ENCODE assay signal across 10 cellular contexts in the genomic region with DNA sequence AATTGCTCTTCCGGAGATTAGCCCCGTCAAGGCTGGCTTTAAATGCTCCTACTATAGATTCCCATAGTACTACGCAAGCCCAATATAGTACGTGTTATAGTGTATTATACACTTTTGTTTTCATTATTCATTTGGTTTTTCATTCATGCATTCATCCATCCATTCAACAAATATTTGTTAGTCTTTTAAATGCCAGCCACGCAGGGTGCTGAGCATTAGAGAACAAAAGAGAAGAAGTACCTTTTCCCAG. TPM values are rescaled to one million over a fixed set of nuclear protein-coding genes. Genes with fewer than 3 reads are reported as not detected.
A peak's percentile ranks its signal among the peaks of the same experiment; 100 is the strongest.
DNase-seq lines count a peak whose midpoint lies in the region; ATAC-seq and TF ChIP-seq lines count a peak whose summit lies in the region.
"Had no signal": no experiment of that assay in that cellular context is flagged by ENCODE, and none has a peak within 500 bp of the region (broad histone marks: within the 10 kb centered on the region; RNA-seq: fewer than 3 reads in every experiment).

No MANE protein-coding gene starts in this region.

- H3K27me3 ChIP-seq in BLaER1: no peaks in the 10 kb centered on the region
- H3K27me3 ChIP-seq in MM.1S (replicated peaks; ENCODE audit: insufficient read depth, low read length): no peaks in the 10 kb centered on the region
- H3K27me3 ChIP-seq in osteoblast (ENCODE audit: insufficient read depth, low read length): no peaks in the 10 kb centered on the region

- peaks cover 24% of the 10 kb centered on the region for H3K36me3 ChIP-seq in BLaER1
- H3K36me3 ChIP-seq in MM.1S (replicated peaks; ENCODE audit: insufficient read depth, low read length): 0 out of 2 replicates have a peak, but pooled peaks cover 3% of the 10 kb centered on the region
- peaks cover 6% of the 10 kb centered on the region for H3K36me3 ChIP-seq in osteoblast (ENCODE audit: insufficient read depth, low read length)

- H4K20me1 ChIP-seq in BLaER1: 0 out of 2 replicates have a peak, but pooled peaks cover 5% of the 10 kb centered on the region
- H4K20me1 ChIP-seq in MM.1S (ENCODE audit: insufficient read depth, low read length): no peaks in the 10 kb centered on the region
- H4K20me1 ChIP-seq in osteoblast (ENCODE audit: insufficient read depth, low read length): peaks cover 24% of the 10 kb centered on the region

- H3K27me3 Mint-ChIP-seq in endothelial cell (ENCODE audit: unreplicated experiment): peaks cover 2% of the 10 kb centered on the region
- H3K27me3 Mint-ChIP-seq: activated naive CD8-positive, alpha-beta T cell had no signal

- H3K4me2 ChIP-seq in BLaER1 (peak overlapping the region; percentile 84), MM.1S (ENCODE audit: low read depth, low read length) (peak overlapping the region; percentile 92), osteoblast (ENCODE audit: insufficient read depth, low read length) (peak overlapping the region; percentile 82)

- peaks cover 10% of the 10 kb centered on the region for H3F3A ChIP-seq in MM.1S (ENCODE audit: insufficient read depth, low read length)

- H3K36me3 Mint-ChIP-seq in endothelial cell (ENCODE audit: low read depth, unreplicated experiment): no peaks in the 10 kb centered on the region

- DNase-seq in MM.1S (no peak), endothelial cell (ENCODE audit: low spot score) (no peak), osteoblast (ENCODE audit: insufficient read length, low spot score, missing footprints) (no peak), AML-193 (lab: John Stamatoyannopoulos, UW) (no peak)
- no peak for DNase-seq in stimulated activated CD4-positive, alpha-beta T cell treated with anti-CD3 and anti-CD28 coated beads, Interleukin-4, amount 100 ng/mL, for 1 hour

- H3K4me3 ChIP-seq in BLaER1 (peak overlapping the region; percentile 93), MM.1S (ENCODE audit: low read length) (peak overlapping the region; percentile 75), osteoblast (ENCODE audit: insufficient read depth, low read length) (peak overlapping the region; percentile 96)

- H3K27ac Mint-ChIP-seq in endothelial cell (ENCODE audit: unreplicated experiment): peak overlapping the region; percentile 81
- H3K27ac Mint-ChIP-seq: activated naive CD8-positive, alpha-beta T cell; nephron had no signal

- TF ChIP-seq CTCF in MM.1S (IDR thresholded peaks at IDR 0.05; ENCODE audit: low read length) (no peak), endothelial cell (IDR thresholded peaks at IDR 0.05; ENCODE audit: unreplicated experiment) (no peak), osteoblast (IDR thresholded peaks at IDR 0.05; ENCODE audit: extremely low read depth, low read depth, low read length) (no peak)

- H3K4me1 ChIP-seq in BLaER1 (peaks cover 21% of the 10 kb centered on the region), MM.1S (ENCODE audit: low read length) (peaks cover 12% of the 10 kb centered on the region), osteoblast (ENCODE audit: insufficient read depth, low read length) (peaks cover 18% of the 10 kb centered on the region)

- H3K79me2 ChIP-seq in MM.1S (ENCODE audit: low read length): peaks cover 44% of the 10 kb centered on the region
- H3K79me2 ChIP-seq in osteoblast (ENCODE audit: insufficient read depth, low read length): peaks cover 45% of the 10 kb centered on the region

- no peaks in the 10 kb centered on the region for H3K9me2 ChIP-seq in MM.1S (replicated peaks; ENCODE audit: insufficient read depth, low read length)

- H3K27ac ChIP-seq in BLaER1 (peak overlapping the region; percentile 87), MM.1S (ENCODE audit: low read length) (peak overlapping the region; percentile 63; the same call in 1 of the 2 replicates), osteoblast (ENCODE audit: low read depth, low read length) (peak overlapping the region; percentile 97)

- peak overlapping the region; percentile 91; the same call in 1 of the 2 replicates for H3K9ac ChIP-seq in BLaER1
- peak overlapping the region; percentile 84 for H3K9ac ChIP-seq in MM.1S (ENCODE audit: low read length)

- no peak overlapping the region for H3K4me3 Mint-ChIP-seq in endothelial cell (ENCODE audit: unreplicated experiment)
- H3K4me3 Mint-ChIP-seq: activated naive CD8-positive, alpha-beta T cell; nephron had no signal

- H3K9me3 ChIP-seq in BLaER1 (0 out of 2 replicates have a peak, but pooled peaks cover under 1% of the 10 kb centered on the region), MM.1S (replicated peaks; ENCODE audit: insufficient read depth, low read length) (no peaks in the 10 kb centered on the region), osteoblast (ENCODE audit: low read depth, low read length) (no peaks in the 10 kb centered on the region)

- peaks cover 2% of the 10 kb centered on the region for H3K4me1 Mint-ChIP-seq in endothelial cell (ENCODE audit: unreplicated experiment)

- no peaks in the 10 kb centered on the region for H3K9me3 Mint-ChIP-seq in endothelial cell (ENCODE audit: unreplicated experiment)

- ATAC-seq in HG02623 (IDR thresholded peaks at IDR 0.05; ENCODE audit: unreplicated experiment): no peak
- no peak for ATAC-seq in HG03378 (IDR thresholded peaks at IDR 0.05; ENCODE audit: unreplicated experiment)

- H2AFZ ChIP-seq in MM.1S (ENCODE audit: low read length): peak overlapping the region; percentile 80
- peak overlapping the region; percentile 94 for H2AFZ ChIP-seq in osteoblast (ENCODE audit: low read length)

RNA-seq across cellular contexts. Expression of a gene that starts 0.5 kb away (rescaled TPM):
- total RNA-seq in endothelial cell (ENCODE audit: unreplicated experiment) (34.5 TPM), osteoblast (42.4 and 44.2 TPM in 2 replicates)
